In the genomic region with DNA sequence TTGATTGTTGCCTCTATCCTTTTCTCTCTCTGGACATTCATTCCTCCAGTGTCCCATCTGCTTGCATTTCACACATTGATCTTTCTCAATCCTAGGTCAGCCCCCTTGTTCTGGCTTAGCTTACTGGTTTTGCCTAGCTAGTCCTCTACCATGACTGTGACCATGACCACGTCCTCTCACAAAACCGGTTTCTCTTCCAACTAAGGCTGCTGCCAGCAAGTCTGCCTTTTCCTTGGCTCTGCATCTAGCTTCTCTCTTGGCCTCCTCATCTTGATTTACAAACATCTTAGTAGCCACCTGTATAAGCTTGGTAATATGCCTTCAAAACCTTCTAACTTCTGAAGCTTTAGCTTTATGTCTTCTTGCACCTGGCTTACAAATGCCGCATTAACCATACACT, we compare ENCODE assay signal across 25 cellular contexts.
"Had no signal": no experiment of that assay in that cellular context is flagged by ENCODE, and none has a peak within 500 bp of the region (broad histone marks: within the 10 kb centered on the region; RNA-seq: fewer than 3 reads in every experiment).

No MANE protein-coding gene starts in this region.

- DNase-seq: naive thymus-derived CD4-positive, alpha-beta T cell; natural killer cell; occipital lobe; ovary; psoas muscle; right cardiac atrium; right lobe of liver; spleen; stimulated activated CD4-positive, alpha-beta T cell treated with anti-CD3 and anti-CD28 coated beads, Interleukin-12 subunit alpha, Interleukin-12 subunit beta, amount 100 ng/mL, for 4 hours; stimulated activated CD4-positive, alpha-beta T cell treated with anti-CD3 and anti-CD28 coated beads, Interleukin-1b, Interleukin-23, amount 100 ng/mL, for 48 hours; stimulated activated CD4-positive, alpha-beta T cell treated with anti-CD3 and anti-CD28 coated beads, Interleukin-4, amount 100 ng/mL, for 1 hour; stimulated activated CD4-positive, alpha-beta T cell treated with anti-CD3 and anti-CD28 coated beads, Interleukin-4, amount 100 ng/mL, for 4 hours; stimulated activated CD8-positive, alpha-beta memory T cell treated with anti-CD3 and anti-CD28 coated beads, Interleukin-4, amount 100 ng/mL, for 48 hours; stimulated activated naive B cell treated with anti-CD40 and anti-IgM and Interleukin-4, amounts not matched to agents 10 μg/mL and 1 μg/mL and 100 μg/mL, for 72 hours; stimulated activated naive CD4-positive, alpha-beta T cell treated with Interleukin-2 at 50 U/mL for 16 hours; stomach; tibial artery; transverse colon; upper lobe of right lung; uterus had no signal

- H3K36me3 Mint-ChIP-seq: naive thymus-derived CD4-positive, alpha-beta T cell; neural progenitor cell; stimulated activated naive B cell treated with anti-CD40 and anti-IgM and Interleukin-4, amounts not matched to agents 10 μg/mL and 1 μg/mL and 100 μg/mL, for 72 hours; type B pancreatic cell had no signal

- ATAC-seq: naive thymus-derived CD4-positive, alpha-beta T cell; natural killer cell; psoas muscle; right cardiac atrium; right lobe of liver; stimulated activated naive B cell treated with anti-CD40 and anti-IgM and Interleukin-4, amounts not matched to agents 10 μg/mL and 1 μg/mL and 100 μg/mL, for 72 hours; upper lobe of right lung had no signal

- H3K27ac Mint-ChIP-seq: naive thymus-derived CD4-positive, alpha-beta T cell; natural killer cell; nephron; neural progenitor cell; progenitor cell of endocrine pancreas; stimulated activated naive B cell treated with anti-CD40 and anti-IgM and Interleukin-4, amounts not matched to agents 10 μg/mL and 1 μg/mL and 100 μg/mL, for 72 hours; stimulated activated naive CD8-positive, alpha-beta T cell treated with anti-CD3 and anti-CD28 coated beads, Interleukin-15, Interleukin-2, amounts not matched to agents 100 ng/mL and 50 ng/mL, for 24 hours; type B pancreatic cell had no signal

- H3K4me3 Mint-ChIP-seq: naive thymus-derived CD4-positive, alpha-beta T cell; natural killer cell; nephron; neural progenitor cell; stimulated activated naive B cell treated with anti-CD40 and anti-IgM and Interleukin-4, amounts not matched to agents 10 μg/mL and 1 μg/mL and 100 μg/mL, for 72 hours; stimulated activated naive CD8-positive, alpha-beta T cell treated with anti-CD3 and anti-CD28 coated beads, Interleukin-15, Interleukin-2, amounts not matched to agents 100 ng/mL and 50 ng/mL, for 24 hours; type B pancreatic cell had no signal

- H3K4me1 Mint-ChIP-seq: natural killer cell; neural progenitor cell; stimulated activated naive B cell treated with anti-CD40 and anti-IgM and Interleukin-4, amounts not matched to agents 10 μg/mL and 1 μg/mL and 100 μg/mL, for 72 hours had no signal

- H3K9me3 Mint-ChIP-seq: neural progenitor cell; stimulated activated naive CD8-positive, alpha-beta T cell treated with anti-CD3 and anti-CD28 coated beads, Interleukin-15, Interleukin-2, amounts not matched to agents 100 ng/mL and 50 ng/mL, for 24 hours; type B pancreatic cell had no signal
